Comparison of ENCODE assay signal across 15 cellular contexts in the genomic region with DNA sequence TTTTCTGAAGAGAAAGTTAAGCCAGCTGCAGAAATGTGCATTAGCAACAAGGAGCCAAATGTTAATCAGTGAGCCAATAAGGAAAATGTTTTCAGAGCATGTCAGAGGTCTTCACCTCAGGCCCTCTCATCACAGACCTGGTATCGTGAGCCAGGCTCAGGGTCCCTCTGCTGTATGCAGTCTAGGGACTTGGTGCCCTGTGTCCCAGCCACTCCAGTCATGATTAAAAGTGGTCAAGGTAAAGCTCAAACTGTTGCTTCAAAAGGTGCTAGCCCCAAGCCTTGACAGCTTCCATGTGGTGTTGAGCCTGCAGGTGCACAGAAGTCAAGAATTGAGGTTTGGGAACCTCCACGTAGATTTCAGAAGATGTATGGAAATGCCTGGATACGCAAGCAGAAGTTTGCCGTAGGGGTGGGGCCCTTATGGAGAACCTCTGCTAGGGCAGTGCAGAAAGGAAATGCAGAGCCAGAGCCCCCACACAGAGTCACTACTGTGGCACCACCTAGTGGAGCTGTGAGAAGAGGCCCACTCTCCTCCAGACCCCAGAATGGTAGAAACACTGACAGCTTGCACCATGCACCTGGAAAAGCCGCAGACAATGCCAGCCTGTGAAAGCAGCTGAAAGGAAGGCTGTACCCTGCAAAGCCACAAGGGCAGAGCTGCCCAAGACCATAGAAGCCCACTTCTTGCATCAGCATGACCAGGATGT.
DNase-seq lines count a peak whose midpoint lies in the region; ATAC-seq and TF ChIP-seq lines count a peak whose summit lies in the region.
"Had no signal": no experiment of that assay in that cellular context is flagged by ENCODE, and none has a peak within 500 bp of the region (broad histone marks: within the 10 kb centered on the region; RNA-seq: fewer than 3 reads in every experiment).

No MANE protein-coding gene starts in this region.

- H3K56ac ChIP-seq in H9 (ENCODE audit: insufficient read length, low read depth, low read length) (no peak overlapping the region), mesendoderm (ENCODE audit: low read length) (no peak overlapping the region)

- no peaks in the 10 kb centered on the region for H3K36me3 Mint-ChIP-seq in H9 (ENCODE audit: insufficient read depth in 1 of 3, low read depth in 3 of 3)
- H3K36me3 Mint-ChIP-seq: activated naive CD4-positive, alpha-beta T cell treated with anti-CD3 and anti-CD28 coated beads, Interleukin-2, amount 50 U/mL, for 24 hours had no signal

- no peaks in the 10 kb centered on the region for H3K4me1 ChIP-seq in H9 (ENCODE audit: insufficient read depth, low read length)
- no peaks in the 10 kb centered on the region for H3K4me1 ChIP-seq in mesendoderm (ENCODE audit: control insufficient read depth, low read depth, low read length)
- H3K4me1 ChIP-seq: heart left ventricle had no signal

- no peak for ATAC-seq in GM21825 (IDR thresholded peaks at IDR 0.05; ENCODE audit: unreplicated experiment)
- ATAC-seq: heart left ventricle had no signal

- H4K5ac ChIP-seq in H9 (ENCODE audit: insufficient read length, low read depth, low read length) = no peak overlapping the region
- no peak overlapping the region for H4K5ac ChIP-seq in mesendoderm (ENCODE audit: low read length)

- no peak overlapping the region for H4K91ac ChIP-seq in H9 (ENCODE audit: insufficient read length, low read depth, low read length)

- H3K4me2 ChIP-seq in H9 (ENCODE audit: insufficient read depth, insufficient read length, low read length) = no peak overlapping the region
- H3K4me2 ChIP-seq in mesendoderm (ENCODE audit: low read length) = no peak overlapping the region

- in situ Hi-C loops in SK-MEL-5 (cut with HindIII; ENCODE audit: low pct_unique_long_range_greater_than_20kb, low sequenced_read_pairs) = no loop called here

- H4K8ac ChIP-seq in H9 (replicated peaks; ENCODE audit: insufficient read length, low read depth, low read length) (no peak overlapping the region), mesendoderm (ENCODE audit: low read depth, low read length) (no peak overlapping the region)

- H2BK15ac ChIP-seq in H9 (ENCODE audit: low read depth, low read length) (no peak overlapping the region), mesendoderm (replicated peaks; ENCODE audit: low read depth) (no peak overlapping the region)

- H3K23ac ChIP-seq in H9 (ENCODE audit: insufficient read length, low read depth, low read length) (no peak overlapping the region), mesendoderm (ENCODE audit: low read length) (no peak overlapping the region)

- H3K27me3 Mint-ChIP-seq in H9 (ENCODE audit: low read depth) = no peaks in the 10 kb centered on the region
- H3K27me3 Mint-ChIP-seq: activated naive CD4-positive, alpha-beta T cell treated with anti-CD3 and anti-CD28 coated beads, Interleukin-2, amount 50 U/mL, for 24 hours had no signal

- H3K4me3 Mint-ChIP-seq in H9 = no peak overlapping the region
- H3K4me3 Mint-ChIP-seq: activated naive CD4-positive, alpha-beta T cell treated with anti-CD3 and anti-CD28 coated beads, Interleukin-2, amount 50 U/mL, for 24 hours had no signal

- no peak overlapping the region for H2BK20ac ChIP-seq in H9 (ENCODE audit: low read depth, low read length, poor library complexity, severe bottlenecking)

- no peaks in the 10 kb centered on the region for H4K20me1 ChIP-seq in H9 (ENCODE audit: control insufficient read depth, insufficient read depth, insufficient read length)

- H3K9me3 ChIP-seq in H9 (ENCODE audit: control insufficient read depth, low read depth, low read length) = no peaks in the 10 kb centered on the region

- H2BK120ac ChIP-seq in H9 (ENCODE audit: low read depth, low read length, poor library complexity, severe bottlenecking) = no peak overlapping the region
- H2BK120ac ChIP-seq in mesendoderm (ENCODE audit: low read depth, low read length) = no peak overlapping the region

- no peak overlapping the region for H3K14ac ChIP-seq in H9 (ENCODE audit: insufficient read depth, low read length)

- H3K27me3 ChIP-seq in H9 (ENCODE audit: insufficient read depth, low read length) (no peaks in the 10 kb centered on the region), mesendoderm (ENCODE audit: insufficient read depth, low read length, poor library complexity) (no peaks in the 10 kb centered on the region)
- H3K27me3 ChIP-seq: heart left ventricle had no signal

- H3K79me2 ChIP-seq in H9 (ENCODE audit: insufficient read depth, low read length) (no peaks in the 10 kb centered on the region), mesendoderm (ENCODE audit: control insufficient read depth, insufficient read depth, low read length) (no peaks in the 10 kb centered on the region)

- no peak overlapping the region for H3K27ac Mint-ChIP-seq in H9
- H3K27ac Mint-ChIP-seq: activated naive CD4-positive, alpha-beta T cell treated with anti-CD3 and anti-CD28 coated beads, Interleukin-2, amount 50 U/mL, for 24 hours had no signal

- no peaks in the 10 kb centered on the region for H3K36me3 ChIP-seq in mesendoderm (ENCODE audit: control insufficient read depth, insufficient read depth, low read length)
- H3K36me3 ChIP-seq: heart left ventricle had no signal

- no peaks in the 10 kb centered on the region for H3K23me2 ChIP-seq in H9 (ENCODE audit: insufficient read length, low read depth, low read length, poor library complexity, severe bottlenecking)

- H2BK5ac ChIP-seq in H9 (ENCODE audit: insufficient read length, low read length) (no peak overlapping the region), mesendoderm (ENCODE audit: low read length) (no peak overlapping the region)

- no peak overlapping the region for H3K4ac ChIP-seq in H9 (ENCODE audit: low read depth, low read length)
- H3K4ac ChIP-seq in mesendoderm (ENCODE audit: low read depth, low read length) = no peak overlapping the region

- H3K27ac ChIP-seq in H9 (ENCODE audit: insufficient read length, low read depth, low read length) (no peak overlapping the region), mesendoderm (ENCODE audit: low read depth, low read length) (no peak overlapping the region)
- H3K27ac ChIP-seq: C4-2B, heart left ventricle, HL-60 had no signal

- TF ChIP-seq CTCF in GM10266 (IDR thresholded peaks at IDR 0.05; ENCODE audit: control insufficient read depth, insufficient read depth, low read depth, missing control alignments) = peak; percentile 48
- peak; percentile 67 for TF ChIP-seq CTCF in H9 (conservative IDR thresholded peaks at IDR 0.05)

- no peaks in the 10 kb centered on the region for H3K79me1 ChIP-seq in H9 (ENCODE audit: insufficient read depth, low read depth, low read length, poor library complexity, severe bottlenecking)
- no peaks in the 10 kb centered on the region for H3K79me1 ChIP-seq in mesendoderm (ENCODE audit: low read length)

- no peaks in the 10 kb centered on the region for H3K4me1 Mint-ChIP-seq in H9
- H3K4me1 Mint-ChIP-seq: activated naive CD4-positive, alpha-beta T cell treated with anti-CD3 and anti-CD28 coated beads, Interleukin-2, amount 50 U/mL, for 24 hours had no signal

- no peak overlapping the region for H3T11ph ChIP-seq in H9 (ENCODE audit: low read length)

- H2BK12ac ChIP-seq in H9 (ENCODE audit: insufficient read length, low read depth, low read length) = no peak overlapping the region

- H3K18ac ChIP-seq in H9 (ENCODE audit: insufficient read length, low read depth, low read length) (no peak overlapping the region), mesendoderm (ENCODE audit: low read length) (no peak overlapping the region)

- H3K4me3 ChIP-seq in mesendoderm (ENCODE audit: low read length) = no peak overlapping the region
- H3K4me3 ChIP-seq: heart left ventricle had no signal

- no peak overlapping the region for H2AK5ac ChIP-seq in H9 (ENCODE audit: insufficient read length, low read length)
- no peak overlapping the region for H2AK5ac ChIP-seq in mesendoderm (ENCODE audit: low read length)

- no peak overlapping the region for H3K9ac ChIP-seq in H9 (ENCODE audit: extremely low read depth, insufficient read length, low read length)
- no peak overlapping the region for H3K9ac ChIP-seq in mesendoderm (ENCODE audit: low read length)

- no peaks in the 10 kb centered on the region for H3K9me3 Mint-ChIP-seq in H9

- no peak for DNase-seq in GM10266 (ENCODE audit: extremely low spot score)
- peak; percentile 77 for DNase-seq in H9
- DNase-seq in SK-MEL-5 (ENCODE audit: low read depth, low spot score) = peak; percentile 53
- DNase-seq in mesendoderm = peak; percentile 75
- no peak for DNase-seq in SKM-1 (lab: John Stamatoyannopoulos, UW; ENCODE audit: unreplicated experiment)
- DNase-seq in activated CD4-positive, alpha-beta T cell treated with anti-CD3 and anti-CD28 coated beads for 48 hours = no peak
- DNase-seq: heart left ventricle; MM.1S; RPMI8226; stimulated activated CD4-positive, alpha-beta T cell treated with anti-CD3 and anti-CD28 coated beads, Interleukin-12 subunit alpha, Interleukin-12 subunit beta, amount 100 ng/mL, for 4 hours; substantia nigra had no signal

- no peak overlapping the region for H2AFZ ChIP-seq in H9 (ENCODE audit: low read length)

- no CpG with 5 or more reads among the region's 5 CpGs for WGBS in H9 (ENCODE audit: extremely low coverage, insufficient read length, low lambda C conversion rate)
- no CpG with 5 or more reads among the region's 5 CpGs for whole genome bisulfite sequencing in mesendoderm (ENCODE audit: extremely low coverage, insufficient coverage, low lambda C conversion rate)

Comparison
In these comparisons a context has a peak if more than half of its experiments do, and no peak if none do; other contexts are left out.
1. DNase-seq: peak in H9 (single experiment), SK-MEL-5 (single experiment) and mesendoderm (single experiment); none in GM10266 (single experiment), SKM-1 (single experiment) and activated CD4-positive, alpha-beta T cell treated with anti-CD3 and anti-CD28 coated beads for 48 hours (single experiment).